ENCODE assay signal across 27 cellular contexts in genomic region chr9:82212885-82213284, GRCh38.
DNase-seq lines count a peak whose midpoint lies in the region; ATAC-seq and TF ChIP-seq lines count a peak whose summit lies in the region.
"Had no signal": no experiment of that assay in that cellular context is flagged by ENCODE, and none has a peak within 500 bp of the region (broad histone marks: within the 10 kb centered on the region; RNA-seq: fewer than 3 reads in every experiment).

No MANE protein-coding gene starts in this region.

- H3K4me1 ChIP-seq in SK-N-SH (ENCODE audit: control insufficient read depth in 1 of 2, insufficient read depth in 2 of 2, low read depth in 1 of 2, low read length in 1 of 2) = no peaks in the 10 kb centered on the region
- H3K4me1 ChIP-seq: A549; BE2C; BLaER1; BLaER1 treated with 17β-estradiol and CSF1 and Interleukin-3, amounts not matched to agents 10 nM and 100 nM; Caco-2 had no signal

- no peak overlapping the region for H3K9ac ChIP-seq in SK-N-SH
- H3K9ac ChIP-seq: BLaER1; BLaER1 treated with 17β-estradiol and CSF1 and Interleukin-3, amounts not matched to agents 10 nM and 100 nM had no signal

- DNase-seq in SK-N-SH = no peak
- DNase-seq: 8988T; ACHN; AML-193; BE2C; C1 segment of cervical spinal cord; Caco-2; Calu3; CD4-positive, alpha-beta memory T cell; CD4-positive, alpha-beta T cell; CD4-positive, CD25-positive, alpha-beta regulatory T cell; CD8-positive, alpha-beta memory T cell; CD8-positive, alpha-beta T cell; COR-L47; DMS 273 treated with DMSO at 0.1 percent for 48 hours; DMS153; DMS53; DMS79; DMS79 treated with DMSO at 0.1 percent for 48 hours; DND-41; EL had no signal

- H3K27ac ChIP-seq in SK-N-SH (ENCODE audit: low read depth in 2 of 2, low read length in 1 of 2) = no peak overlapping the region
- H3K27ac ChIP-seq: 22Rv1; A549; BLaER1; BLaER1 treated with 17β-estradiol and CSF1 and Interleukin-3, amounts not matched to agents 10 nM and 100 nM; C4-2B had no signal

- H2AFZ ChIP-seq in SK-N-SH (ENCODE audit: low read depth) = no peak overlapping the region

- no peaks in the 10 kb centered on the region for H3K27me3 ChIP-seq in SK-N-SH (ENCODE audit: insufficient read depth)
- H3K27me3 ChIP-seq: BE2C; BLaER1; BLaER1 treated with 17β-estradiol and CSF1 and Interleukin-3, amounts not matched to agents 10 nM and 100 nM had no signal

- TF ChIP-seq EP300 in SK-N-SH (IDR thresholded peaks at IDR 0.05; ENCODE audit: borderline replicate concordance in 1 of 2, low read depth in 1 of 2, low read length in 1 of 2) = no peak

- H3K9me3 ChIP-seq in SK-N-SH = no peaks in the 10 kb centered on the region
- H3K9me3 ChIP-seq: BLaER1, Caco-2 had no signal

- no peaks in the 10 kb centered on the region for H3K36me3 ChIP-seq in SK-N-SH (replicated peaks in 1 of 2; ENCODE audit: control insufficient read depth in 1 of 2, insufficient read depth in 2 of 2, low read length in 1 of 2)
- H3K36me3 ChIP-seq: BE2C; BLaER1; BLaER1 treated with 17β-estradiol and CSF1 and Interleukin-3, amounts not matched to agents 10 nM and 100 nM had no signal

- no peak for TF ChIP-seq CTCF in SK-N-SH (IDR thresholded peaks at IDR 0.05)

- no peak for TF ChIP-seq RAD21 in SK-N-SH (IDR thresholded peaks at IDR 0.05; ENCODE audit: low read length)

- no peaks in the 10 kb centered on the region for H4K20me1 ChIP-seq in SK-N-SH (ENCODE audit: insufficient read depth)
- H4K20me1 ChIP-seq: BLaER1; BLaER1 treated with 17β-estradiol and CSF1 and Interleukin-3, amounts not matched to agents 10 nM and 100 nM had no signal

- WGBS in SK-N-SH (ENCODE audit: low lambda C conversion rate) = 33% methylated on average over 1 of the region's 1 CpG

- CTCF ChIA-PET in SK-N-SH (lab: Yijun Ruan, JAX) = no interaction called here

- H3K4me3 ChIP-seq in SK-N-SH (ENCODE audit: low read depth in 2 of 2, low read length in 1 of 2) = no peak overlapping the region
- H3K4me3 ChIP-seq: A549; BLaER1; BLaER1 treated with 17β-estradiol and CSF1 and Interleukin-3, amounts not matched to agents 10 nM and 100 nM had no signal

- H3K4me2 ChIP-seq in SK-N-SH = no peak overlapping the region
- H3K4me2 ChIP-seq: A549; BLaER1; BLaER1 treated with 17β-estradiol and CSF1 and Interleukin-3, amounts not matched to agents 10 nM and 100 nM had no signal

- no peaks in the 10 kb centered on the region for H3K9me2 ChIP-seq in SK-N-SH

- no peak for ATAC-seq in SK-N-SH treated with all-trans-retinoic acid at 6 μM for 48 hours
- ATAC-seq: A549; CD8-positive, alpha-beta T cell had no signal

- POLR2A ChIA-PET in SK-N-SH (lab: Yijun Ruan, JAX) = no interaction called here

- H3F3A ChIP-seq in SK-N-SH (replicated peaks; ENCODE audit: insufficient read depth) = no peaks in the 10 kb centered on the region

- no peaks in the 10 kb centered on the region for H3K79me2 ChIP-seq in SK-N-SH (ENCODE audit: insufficient read depth)

TF ChIP-seq in SK-N-SH treated with all-trans-retinoic acid at 6 μM for 48 hours, 23 proteins besides CTCF, POLR2A, EP300 and RAD21:
- TF ChIP-seq POU6F1 (CRISPR knock-in tag; IDR thresholded peaks at IDR 0.05; ENCODE audit: borderline replicate concordance, low read depth) = no peak
- no peak for TF ChIP-seq GLIS3 (CRISPR knock-in tag; IDR thresholded peaks at IDR 0.05)
- TF ChIP-seq CSRNP3 (CRISPR knock-in tag; IDR thresholded peaks at IDR 0.05) = no peak
- peak; percentile 92 for TF ChIP-seq ZNF8 (CRISPR knock-in tag; IDR thresholded peaks at IDR 0.05)

TF ChIP-seq in SK-N-SH, 30 proteins besides CTCF, POLR2A, EP300 and RAD21:
- TF ChIP-seq SIN3A (IDR thresholded peaks at IDR 0.05; ENCODE audit: borderline replicate concordance, low read depth, low read length) (no peak), NFIC (IDR thresholded peaks at IDR 0.05; ENCODE audit: borderline replicate concordance) (no peak), TEAD4 (IDR thresholded peaks at IDR 0.05; ENCODE audit: borderline replicate concordance, insufficient read depth) (no peak), CHD2 (IDR thresholded peaks at IDR 0.05; ENCODE audit: low read length, partially characterized antibody) (no peak), NRF1 (IDR thresholded peaks at IDR 0.05; ENCODE audit: low read depth, low read length) (no peak), RCOR1 (IDR thresholded peaks at IDR 0.05; ENCODE audit: low read length) (no peak), MAX (IDR thresholded peaks at IDR 0.05; ENCODE audit: low read depth) (no peak), TAF1 (IDR thresholded peaks at IDR 0.05; ENCODE audit: borderline replicate concordance, low read depth, low read length) (no peak), MXI1 (IDR thresholded peaks at IDR 0.05; ENCODE audit: low read depth, low read length) (no peak), RFX5 (IDR thresholded peaks at IDR 0.05; ENCODE audit: low read length) (no peak), IRF3 (IDR thresholded peaks at IDR 0.05; ENCODE audit: low read depth, low read length) (no peak), POLR2AphosphoS5 (IDR thresholded peaks at IDR 0.05; ENCODE audit: low read depth, low read length) (no peak), GATA2 (CRISPR knock-in tag; IDR thresholded peaks at IDR 0.05) (no peak), YY1 (IDR thresholded peaks at IDR 0.05; ENCODE audit: low read depth) (no peak)
- TF ChIP-seq, protein P1, sequence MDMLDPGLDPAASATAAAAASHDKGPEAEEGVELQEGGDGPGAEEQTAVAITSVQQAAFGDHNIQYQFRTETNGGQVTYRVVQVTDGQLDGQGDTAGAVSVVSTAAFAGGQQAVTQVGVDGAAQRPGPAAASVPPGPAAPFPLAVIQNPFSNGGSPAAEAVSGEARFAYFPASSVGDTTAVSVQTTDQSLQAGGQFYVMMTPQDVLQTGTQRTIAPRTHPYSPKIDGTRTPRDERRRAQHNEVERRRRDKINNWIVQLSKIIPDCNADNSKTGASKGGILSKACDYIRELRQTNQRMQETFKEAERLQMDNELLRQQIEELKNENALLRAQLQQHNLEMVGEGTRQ (IDR thresholded peaks at IDR 0.05; ENCODE audit: borderline replicate concordance, low read depth, low read length) = no peak
